Comparison of ENCODE assay signal across 18 cellular contexts in genomic region chr13:36493046-36493445, GRCh38.
DNase-seq lines count a peak whose midpoint lies in the region; ATAC-seq and TF ChIP-seq lines count a peak whose summit lies in the region.
"Had no signal": no experiment of that assay in that cellular context is flagged by ENCODE, and none has a peak within 500 bp of the region (broad histone marks: within the 10 kb centered on the region; RNA-seq: fewer than 3 reads in every experiment).

No MANE protein-coding gene starts in this region.

- H3K4me1 ChIP-seq in GM23338 (ENCODE audit: insufficient read depth) (peaks cover 8% of the 10 kb centered on the region; the same call in 1 of the 2 replicates), adipocyte (ENCODE audit: control insufficient read depth, insufficient read depth, low read length) (no peaks in the 10 kb centered on the region)
- H3K4me1 ChIP-seq: BLaER1 treated with 17β-estradiol and CSF1 and Interleukin-3, amounts not matched to agents 10 nM and 100 nM had no signal

- peak overlapping the region; percentile 72; the same call in 1 of the 2 replicates for H2AFZ ChIP-seq in GM23338

- peaks cover 10% of the 10 kb centered on the region for H3K4me1 Mint-ChIP-seq in GM23338
- H3K4me1 Mint-ChIP-seq: B cell, IgD-negative memory B cell had no signal

- no peaks in the 10 kb centered on the region for H3K36me3 ChIP-seq in GM23338 (ENCODE audit: insufficient read depth)
- H3K36me3 ChIP-seq in adipocyte (ENCODE audit: control insufficient read depth, insufficient read depth, low read length, severe bottlenecking) = no peaks in the 10 kb centered on the region
- H3K36me3 ChIP-seq: BLaER1 treated with 17β-estradiol and CSF1 and Interleukin-3, amounts not matched to agents 10 nM and 100 nM had no signal

- H3K36me3 Mint-ChIP-seq in GM23338 (ENCODE audit: low read depth) = no peaks in the 10 kb centered on the region
- H3K36me3 Mint-ChIP-seq: CD8-positive, alpha-beta T cell; IgD-negative memory B cell had no signal

- H3K9me3 Mint-ChIP-seq in GM23338 = no peaks in the 10 kb centered on the region
- H3K9me3 Mint-ChIP-seq: CD8-positive, alpha-beta T cell; H9; IgD-negative memory B cell had no signal

- ATAC-seq in GM23338 (no peak), GM21737 (IDR thresholded peaks at IDR 0.05; ENCODE audit: unreplicated experiment) (no peak)
- ATAC-seq: CD8-positive, alpha-beta T cell; HepG2 had no signal

- 0 out of 2 replicates have a peak overlapping the region, but pooled peaks have one; percentile 20 for H3K4me2 ChIP-seq in GM23338
- H3K4me2 ChIP-seq: BLaER1 treated with 17β-estradiol and CSF1 and Interleukin-3, amounts not matched to agents 10 nM and 100 nM had no signal

- DNase-seq in GM23338 (ENCODE audit: low spot score) (no peak), adipocyte (ENCODE audit: low read depth) (peak; percentile 1), epithelial cell of esophagus (ENCODE audit: low read depth) (peak; percentile 60), renal cortical epithelial cell (ENCODE audit: low read depth) (peak; percentile 10), pons (ENCODE audit: low spot score) (no peak), HUDEP-2 (lab: John Stamatoyannopoulos, UW; ENCODE audit: unreplicated experiment in 76 of 76) (no peak)
- DNase-seq: 8988T; Calu3; CD8-positive, alpha-beta T cell; DND-41; EL; GOT3; H9 had no signal

- H3K4me3 ChIP-seq in GM23338 = no peak overlapping the region
- H3K4me3 ChIP-seq in adipocyte (ENCODE audit: low read length) = no peak overlapping the region
- no peak overlapping the region for H3K4me3 ChIP-seq in epithelial cell of esophagus (ENCODE audit: low read length)
- H3K4me3 ChIP-seq: BLaER1 treated with 17β-estradiol and CSF1 and Interleukin-3, amounts not matched to agents 10 nM and 100 nM had no signal

- H3K9me2 ChIP-seq in GM23338 (ENCODE audit: insufficient read depth) = peaks cover 5% of the 10 kb centered on the region; the same call in 1 of the 2 replicates

- no peak overlapping the region for H3K9ac ChIP-seq in adipocyte (ENCODE audit: low read length)
- H3K9ac ChIP-seq: BLaER1 treated with 17β-estradiol and CSF1 and Interleukin-3, amounts not matched to agents 10 nM and 100 nM had no signal

- 0 out of 2 replicates have a peak overlapping the region, but pooled peaks have one; percentile 23 for H3K27ac Mint-ChIP-seq in GM23338
- H3K27ac Mint-ChIP-seq: B cell; CD8-positive, alpha-beta T cell; H9; IgD-negative memory B cell had no signal

- H3F3A ChIP-seq in GM23338 (replicated peaks; ENCODE audit: low read depth) = no peaks in the 10 kb centered on the region

- H3K27me3 Mint-ChIP-seq in GM23338 (ENCODE audit: insufficient read depth, low read depth, poor library complexity) = peaks cover 2% of the 10 kb centered on the region

- no peak overlapping the region for H3K27ac ChIP-seq in GM23338 (ENCODE audit: low read depth)
- H3K27ac ChIP-seq: BLaER1 treated with 17β-estradiol and CSF1 and Interleukin-3, amounts not matched to agents 10 nM and 100 nM had no signal

- TF ChIP-seq CTCF in GM23338 (conservative IDR thresholded peaks at IDR 0.05; ENCODE audit: low read depth in 2 of 2) (no peak), epithelial cell of esophagus (IDR thresholded peaks at IDR 0.05; ENCODE audit: insufficient read depth, low read depth, low read length, missing control alignments) (no peak)

- H4K20me1 ChIP-seq in GM23338 (replicated peaks; ENCODE audit: insufficient read depth) = no peaks in the 10 kb centered on the region
- H4K20me1 ChIP-seq: BLaER1 treated with 17β-estradiol and CSF1 and Interleukin-3, amounts not matched to agents 10 nM and 100 nM had no signal

- no peaks in the 10 kb centered on the region for H3K79me2 ChIP-seq in GM23338 (replicated peaks; ENCODE audit: insufficient read depth)

- no peaks in the 10 kb centered on the region for H3K9me3 ChIP-seq in adipocyte (ENCODE audit: control insufficient read depth, low read length)
- H3K9me3 ChIP-seq: BLaER1 treated with 17β-estradiol and CSF1 and Interleukin-3, amounts not matched to agents 10 nM and 100 nM had no signal

- no peak overlapping the region for H3K4me3 Mint-ChIP-seq in GM23338
- H3K4me3 Mint-ChIP-seq: B cell; CD8-positive, alpha-beta T cell; H9; IgD-negative memory B cell had no signal

- H3K27me3 ChIP-seq in GM23338 (ENCODE audit: insufficient read depth) = no peaks in the 10 kb centered on the region
- H3K27me3 ChIP-seq in adipocyte (replicated peaks; ENCODE audit: control insufficient read depth, insufficient read depth, low read length) = peaks cover 4% of the 10 kb centered on the region
- H3K27me3 ChIP-seq: BLaER1 treated with 17β-estradiol and CSF1 and Interleukin-3, amounts not matched to agents 10 nM and 100 nM had no signal

TF ChIP-seq in GM23338, 12 proteins besides CTCF, POLR2A, EP300 and RAD21 (continues in another document):
- TF ChIP-seq CREB1 (CRISPR knock-in tag; IDR thresholded peaks at IDR 0.05; ENCODE audit: low read depth) (no peak), ZNF114 (CRISPR knock-in tag; IDR thresholded peaks at IDR 0.05) (no peak), POLR2AphosphoS5 (IDR thresholded peaks at IDR 0.05; ENCODE audit: low read depth) (no peak)
- TF ChIP-seq, protein P1, sequence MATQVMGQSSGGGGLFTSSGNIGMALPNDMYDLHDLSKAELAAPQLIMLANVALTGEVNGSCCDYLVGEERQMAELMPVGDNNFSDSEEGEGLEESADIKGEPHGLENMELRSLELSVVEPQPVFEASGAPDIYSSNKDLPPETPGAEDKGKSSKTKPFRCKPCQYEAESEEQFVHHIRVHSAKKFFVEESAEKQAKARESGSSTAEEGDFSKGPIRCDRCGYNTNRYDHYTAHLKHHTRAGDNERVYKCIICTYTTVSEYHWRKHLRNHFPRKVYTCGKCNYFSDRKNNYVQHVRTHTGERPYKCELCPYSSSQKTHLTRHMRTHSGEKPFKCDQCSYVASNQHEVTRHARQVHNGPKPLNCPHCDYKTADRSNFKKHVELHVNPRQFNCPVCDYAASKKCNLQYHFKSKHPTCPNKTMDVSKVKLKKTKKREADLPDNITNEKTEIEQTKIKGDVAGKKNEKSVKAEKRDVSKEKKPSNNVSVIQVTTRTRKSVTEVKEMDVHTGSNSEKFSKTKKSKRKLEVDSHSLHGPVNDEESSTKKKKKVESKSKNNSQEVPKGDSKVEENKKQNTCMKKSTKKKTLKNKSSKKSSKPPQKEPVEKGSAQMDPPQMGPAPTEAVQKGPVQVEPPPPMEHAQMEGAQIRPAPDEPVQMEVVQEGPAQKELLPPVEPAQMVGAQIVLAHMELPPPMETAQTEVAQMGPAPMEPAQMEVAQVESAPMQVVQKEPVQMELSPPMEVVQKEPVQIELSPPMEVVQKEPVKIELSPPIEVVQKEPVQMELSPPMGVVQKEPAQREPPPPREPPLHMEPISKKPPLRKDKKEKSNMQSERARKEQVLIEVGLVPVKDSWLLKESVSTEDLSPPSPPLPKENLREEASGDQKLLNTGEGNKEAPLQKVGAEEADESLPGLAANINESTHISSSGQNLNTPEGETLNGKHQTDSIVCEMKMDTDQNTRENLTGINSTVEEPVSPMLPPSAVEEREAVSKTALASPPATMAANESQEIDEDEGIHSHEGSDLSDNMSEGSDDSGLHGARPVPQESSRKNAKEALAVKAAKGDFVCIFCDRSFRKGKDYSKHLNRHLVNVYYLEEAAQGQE (IDR thresholded peaks at IDR 0.05; ENCODE audit: unreplicated experiment) = no peak

Comparison
In these comparisons a context has a peak if more than half of its experiments do, and no peak if none do; other contexts are left out.
1. DNase-seq: peak in adipocyte (single experiment), epithelial cell of esophagus (single experiment) and renal cortical epithelial cell (single experiment); none in GM23338 (single experiment), pons (single experiment) and HUDEP-2 (0 of 76).